ENCODE assay signal across 21 cellular contexts in the genomic region with DNA sequence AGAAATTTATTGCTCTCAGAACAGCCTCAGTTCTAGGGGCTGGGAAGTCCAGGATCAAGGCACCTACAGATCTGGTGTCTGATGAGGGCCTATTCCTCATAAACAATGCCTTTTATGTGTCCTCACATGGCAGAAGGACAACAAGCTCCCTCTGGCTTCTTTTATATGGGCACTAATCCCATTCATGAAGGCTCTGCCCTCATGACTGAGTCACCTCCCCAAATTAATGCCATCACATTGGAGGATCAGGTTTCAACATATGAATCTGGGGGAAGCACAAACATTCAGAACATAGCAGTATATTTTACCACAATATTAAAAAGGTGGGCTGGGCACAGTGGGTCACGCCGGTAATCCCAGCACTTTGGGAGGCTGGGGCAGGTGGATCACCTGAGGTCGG. TPM values are rescaled to one million over a fixed set of nuclear protein-coding genes. Genes with fewer than 3 reads are reported as not detected.
DNase-seq lines count a peak whose midpoint lies in the region; ATAC-seq, FAIRE-seq and TF ChIP-seq lines count a peak whose summit lies in the region.
"Had no signal": no experiment of that assay in that cellular context is flagged by ENCODE, and none has a peak within 500 bp of the region (broad histone marks: within the 10 kb centered on the region; RNA-seq: fewer than 3 reads in every experiment).

No MANE protein-coding gene starts in this region.

- FAIRE-seq in GM19239 (lab: Jason Lieb, UNC) = no peak
- FAIRE-seq: A204.1, H1 had no signal

- no peaks in the 10 kb centered on the region for H3K4me1 ChIP-seq in HEK293 (ENCODE audit: control insufficient read depth, insufficient read depth, low read length)
- H3K4me1 ChIP-seq: colonic mucosa had no signal

- no peaks in the 10 kb centered on the region for H3K9me3 ChIP-seq in HEK293 (ENCODE audit: control insufficient read depth, insufficient read depth, low read depth, low read length)
- H3K9me3 ChIP-seq in T-helper 17 cell (ENCODE audit: control insufficient read depth, low read length, poor library complexity, severe bottlenecking) = no peaks in the 10 kb centered on the region
- H3K9me3 ChIP-seq: BLaER1 treated with 17β-estradiol and CSF1 and Interleukin-3, amounts not matched to agents 10 nM and 100 nM; colonic mucosa had no signal

- no peak overlapping the region for H3K27ac ChIP-seq in HEK293 (ENCODE audit: extremely low read depth, low read depth, low read length)
- H3K27ac ChIP-seq: BLaER1 treated with 17β-estradiol and CSF1 and Interleukin-3, amounts not matched to agents 10 nM and 100 nM; colonic mucosa; HL-60; SK-N-MC had no signal

- peak overlapping the region; percentile 98 for H3K27ac Mint-ChIP-seq in T-helper 17 cell

- no peak overlapping the region for H3K4me3 Mint-ChIP-seq in T-helper 17 cell

- H3K4me3 ChIP-seq in HEK293 (ENCODE audit: low read depth, low read length) (no peak overlapping the region), foreskin fibroblast (ENCODE audit: low read depth in 1 of 2, low read length in 2 of 2) (no peak overlapping the region)
- H3K4me3 ChIP-seq: BLaER1 treated with 17β-estradiol and CSF1 and Interleukin-3, amounts not matched to agents 10 nM and 100 nM; colonic mucosa; SK-N-MC had no signal

- DNase-seq in NCI-H82 (lab: John Stamatoyannopoulos, UW) (peak; percentile 26), NCI-H82 treated with DMSO at 0.1 percent for 48 hours (lab: John Stamatoyannopoulos, UW; ENCODE audit: unreplicated experiment) (no peak), T-helper 17 cell (no peak), foreskin fibroblast (peak; percentile 73 to 87), GM19239 (ENCODE audit: insufficient read length, low spot score) (no peak)
- DNase-seq in stimulated activated CD4-positive, alpha-beta T cell treated with anti-CD3 and anti-CD28 coated beads, Interleukin-2, amount 100 ng/mL, for 24 hours = no peak
- DNase-seq: activated CD4-positive, alpha-beta T cell treated with anti-CD3 and anti-CD28 coated beads for 4 hours; colonic mucosa; DMS79; left colon; NCI-H1930; NCI-H510A treated with DMSO at 0.1 percent for 48 hours; stimulated activated CD4-positive, alpha-beta T cell treated with anti-CD3 and anti-CD28 coated beads, Interleukin-12 subunit alpha, Interleukin-12 subunit beta, amount 100 ng/mL, for 4 hours had no signal

- H3K27me3 Mint-ChIP-seq in T-helper 17 cell = no peaks in the 10 kb centered on the region

- TF ChIP-seq CTCF in HEK293 (tag by site-specific recombination; IDR thresholded peaks at IDR 0.05) = no peak
- TF ChIP-seq CTCF in foreskin fibroblast (IDR thresholded peaks at IDR 0.05; ENCODE audit: low read depth, low read length) = no peak

- ATAC-seq in T-helper 17 cell (no peak), GM21723 (IDR thresholded peaks at IDR 0.05; ENCODE audit: unreplicated experiment) (no peak)
- ATAC-seq: left colon had no signal

- POLR2A ChIA-PET in HEK293 (lab: Yijun Ruan, JAX) = no interaction called here

- peaks cover 42% of the 10 kb centered on the region for H3K4me1 Mint-ChIP-seq in T-helper 17 cell

- H3K36me3 Mint-ChIP-seq in T-helper 17 cell (ENCODE audit: low read depth) = no peaks in the 10 kb centered on the region

- no peaks in the 10 kb centered on the region for H3K36me3 ChIP-seq in HEK293 (ENCODE audit: control insufficient read depth in 2 of 2, insufficient read depth in 1 of 2, low read length in 2 of 2)
- H3K36me3 ChIP-seq: BLaER1 treated with 17β-estradiol and CSF1 and Interleukin-3, amounts not matched to agents 10 nM and 100 nM; colonic mucosa had no signal

- CTCF ChIA-PET in HEK293 (lab: Yijun Ruan, JAX) = interaction anchor here (0.6 to 1.3 kb wide), 6 partner anchors 21 to 286 kb away, joined by 3 to 4 read pairs (median 3); no protein-coding TSS in a partner anchor

TF ChIP-seq in HEK293, 187 proteins besides CTCF, POLR2A, EP300 and RAD21 (continues in another document):
- TF ChIP-seq ZNF140 (tag by site-specific recombination; IDR thresholded peaks at IDR 0.05) (no peak), ZNF19 (tag by site-specific recombination; IDR thresholded peaks at IDR 0.05; ENCODE audit: low read depth) (no peak), ZNF600 (tag by site-specific recombination; IDR thresholded peaks at IDR 0.05) (0 out of 2 replicates have a peak, but pooled peaks have one; percentile 42), ZBTB48 (tag by site-specific recombination; IDR thresholded peaks at IDR 0.05) (no peak), YY1 (tag by site-specific recombination; IDR thresholded peaks at IDR 0.05) (no peak), WT1 (tag by site-specific recombination; IDR thresholded peaks at IDR 0.05) (peak; percentile 50), KLF1 (tag by site-specific recombination; IDR thresholded peaks at IDR 0.05) (no peak), ZNF654 (tag by site-specific recombination; IDR thresholded peaks at IDR 0.05; ENCODE audit: low read depth) (no peak), ZNF76 (tag by site-specific recombination; IDR thresholded peaks at IDR 0.05; ENCODE audit: borderline replicate concordance, low read depth) (no peak), ZNF302 (tag by site-specific recombination; IDR thresholded peaks at IDR 0.05; ENCODE audit: low read depth) (no peak), ZNF768 (tag by site-specific recombination; IDR thresholded peaks at IDR 0.05) (no peak), ZNF701 (tag by site-specific recombination; IDR thresholded peaks at IDR 0.05) (no peak), SP7 (tag by site-specific recombination; IDR thresholded peaks at IDR 0.05) (peak; percentile 54), TRIM28 (IDR thresholded peaks at IDR 0.05; ENCODE audit: borderline replicate concordance, low read length) (no peak), SALL2 (tag by site-specific recombination; IDR thresholded peaks at IDR 0.05; ENCODE audit: borderline replicate concordance) (no peak), ZNF560 (tag by site-specific recombination; IDR thresholded peaks at IDR 0.05; ENCODE audit: borderline replicate concordance) (no peak), MEIS1 (CRISPR knock-in tag; IDR thresholded peaks at IDR 0.05; ENCODE audit: borderline replicate concordance) (no peak), ZNF677 (tag by site-specific recombination; IDR thresholded peaks at IDR 0.05) (no peak), SETDB1 (IDR thresholded peaks at IDR 0.05; ENCODE audit: insufficient read length, low read length) (no peak)
- TF ChIP-seq, protein P1, sequence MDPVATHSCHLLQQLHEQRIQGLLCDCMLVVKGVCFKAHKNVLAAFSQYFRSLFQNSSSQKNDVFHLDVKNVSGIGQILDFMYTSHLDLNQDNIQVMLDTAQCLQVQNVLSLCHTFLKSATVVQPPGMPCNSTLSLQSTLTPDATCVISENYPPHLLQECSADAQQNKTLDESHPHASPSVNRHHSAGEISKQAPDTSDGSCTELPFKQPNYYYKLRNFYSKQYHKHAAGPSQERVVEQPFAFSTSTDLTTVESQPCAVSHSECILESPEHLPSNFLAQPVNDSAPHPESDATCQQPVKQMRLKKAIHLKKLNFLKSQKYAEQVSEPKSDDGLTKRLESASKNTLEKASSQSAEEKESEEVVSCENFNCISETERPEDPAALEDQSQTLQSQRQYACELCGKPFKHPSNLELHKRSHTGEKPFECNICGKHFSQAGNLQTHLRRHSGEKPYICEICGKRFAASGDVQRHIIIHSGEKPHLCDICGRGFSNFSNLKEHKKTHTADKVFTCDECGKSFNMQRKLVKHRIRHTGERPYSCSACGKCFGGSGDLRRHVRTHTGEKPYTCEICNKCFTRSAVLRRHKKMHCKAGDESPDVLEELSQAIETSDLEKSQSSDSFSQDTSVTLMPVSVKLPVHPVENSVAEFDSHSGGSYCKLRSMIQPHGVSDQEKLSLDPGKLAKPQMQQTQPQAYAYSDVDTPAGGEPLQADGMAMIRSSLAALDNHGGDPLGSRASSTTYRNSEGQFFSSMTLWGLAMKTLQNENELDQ (tag by site-specific recombination; IDR thresholded peaks at IDR 0.05; ENCODE audit: low read depth) = no peak
- TF ChIP-seq, protein P2, sequence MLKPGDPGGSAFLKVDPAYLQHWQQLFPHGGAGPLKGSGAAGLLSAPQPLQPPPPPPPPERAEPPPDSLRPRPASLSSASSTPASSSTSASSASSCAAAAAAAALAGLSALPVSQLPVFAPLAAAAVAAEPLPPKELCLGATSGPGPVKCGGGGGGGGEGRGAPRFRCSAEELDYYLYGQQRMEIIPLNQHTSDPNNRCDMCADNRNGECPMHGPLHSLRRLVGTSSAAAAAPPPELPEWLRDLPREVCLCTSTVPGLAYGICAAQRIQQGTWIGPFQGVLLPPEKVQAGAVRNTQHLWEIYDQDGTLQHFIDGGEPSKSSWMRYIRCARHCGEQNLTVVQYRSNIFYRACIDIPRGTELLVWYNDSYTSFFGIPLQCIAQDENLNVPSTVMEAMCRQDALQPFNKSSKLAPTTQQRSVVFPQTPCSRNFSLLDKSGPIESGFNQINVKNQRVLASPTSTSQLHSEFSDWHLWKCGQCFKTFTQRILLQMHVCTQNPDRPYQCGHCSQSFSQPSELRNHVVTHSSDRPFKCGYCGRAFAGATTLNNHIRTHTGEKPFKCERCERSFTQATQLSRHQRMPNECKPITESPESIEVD (tag by site-specific recombination; IDR thresholded peaks at IDR 0.05) = no peak
- TF ChIP-seq, protein P3, sequence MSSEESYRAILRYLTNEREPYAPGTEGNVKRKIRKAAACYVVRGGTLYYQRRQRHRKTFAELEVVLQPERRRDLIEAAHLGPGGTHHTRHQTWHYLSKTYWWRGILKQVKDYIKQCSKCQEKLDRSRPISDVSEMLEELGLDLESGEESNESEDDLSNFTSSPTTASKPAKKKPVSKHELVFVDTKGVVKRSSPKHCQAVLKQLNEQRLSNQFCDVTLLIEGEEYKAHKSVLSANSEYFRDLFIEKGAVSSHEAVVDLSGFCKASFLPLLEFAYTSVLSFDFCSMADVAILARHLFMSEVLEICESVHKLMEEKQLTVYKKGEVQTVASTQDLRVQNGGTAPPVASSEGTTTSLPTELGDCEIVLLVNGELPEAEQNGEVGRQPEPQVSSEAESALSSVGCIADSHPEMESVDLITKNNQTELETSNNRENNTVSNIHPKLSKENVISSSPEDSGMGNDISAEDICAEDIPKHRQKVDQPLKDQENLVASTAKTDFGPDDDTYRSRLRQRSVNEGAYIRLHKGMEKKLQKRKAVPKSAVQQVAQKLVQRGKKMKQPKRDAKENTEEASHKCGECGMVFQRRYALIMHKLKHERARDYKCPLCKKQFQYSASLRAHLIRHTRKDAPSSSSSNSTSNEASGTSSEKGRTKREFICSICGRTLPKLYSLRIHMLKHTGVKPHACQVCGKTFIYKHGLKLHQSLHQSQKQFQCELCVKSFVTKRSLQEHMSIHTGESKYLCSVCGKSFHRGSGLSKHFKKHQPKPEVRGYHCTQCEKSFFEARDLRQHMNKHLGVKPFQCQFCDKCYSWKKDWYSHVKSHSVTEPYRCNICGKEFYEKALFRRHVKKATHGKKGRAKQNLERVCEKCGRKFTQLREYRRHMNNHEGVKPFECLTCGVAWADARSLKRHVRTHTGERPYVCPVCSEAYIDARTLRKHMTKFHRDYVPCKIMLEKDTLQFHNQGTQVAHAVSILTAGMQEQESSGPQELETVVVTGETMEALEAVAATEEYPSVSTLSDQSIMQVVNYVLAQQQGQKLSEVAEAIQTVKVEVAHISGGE (tag by site-specific recombination; conservative IDR thresholded peaks at IDR 0.05; ENCODE audit: low read depth) = no peak

RNA-seq across cellular contexts. Expression of gene CCN6, which starts 58.5 kb away (rescaled TPM):
- not detected for total RNA-seq in T-helper 17 cell
- total RNA-seq: colonic mucosa, glomerular endothelial cell, H1, left colon had no signal

Comparison
In these comparisons a context has a peak if more than half of its experiments do, and no peak if none do; other contexts are left out.
1. DNase-seq: peak in NCI-H82 (single experiment) and foreskin fibroblast (2 of 2); none in NCI-H82 treated with DMSO at 0.1 percent for 48 hours (single experiment), T-helper 17 cell (0 of 3), stimulated activated CD4-positive, alpha-beta T cell treated with anti-CD3 and anti-CD28 coated beads, Interleukin-2, amount 100 ng/mL, for 24 hours (0 of 2) and GM19239 (single experiment).